Comparison of ENCODE assay signal across 18 cellular contexts in the genomic region with DNA sequence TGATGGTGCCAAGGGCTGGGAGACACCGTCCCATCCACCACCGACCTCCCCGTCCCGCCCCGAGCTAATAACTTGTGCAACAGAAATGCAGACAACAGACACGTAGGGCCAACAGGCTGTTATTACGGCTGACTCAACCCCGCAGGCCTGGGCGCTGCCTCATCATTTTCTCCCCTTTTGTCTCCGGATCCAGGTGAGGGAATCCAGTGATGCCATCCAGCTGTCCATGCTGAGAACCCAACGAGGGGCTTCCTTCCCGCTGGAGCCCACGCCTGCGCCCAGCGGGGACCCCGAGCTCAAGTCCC. TPM values are rescaled to one million over a fixed set of nuclear protein-coding genes. Genes with fewer than 3 reads are reported as not detected.
A peak's percentile ranks its signal among the peaks of the same experiment; 100 is the strongest.
DNase-seq lines count a peak whose midpoint lies in the region; ATAC-seq and TF ChIP-seq lines count a peak whose summit lies in the region.
"Had no signal": no experiment of that assay in that cellular context is flagged by ENCODE, and none has a peak within 500 bp of the region (broad histone marks: within the 10 kb centered on the region; RNA-seq: fewer than 3 reads in every experiment).

No MANE protein-coding gene starts in this region.

- no peaks in the 10 kb centered on the region for H3K79me1 ChIP-seq in trophoblast cell (ENCODE audit: low read length)

- no peaks in the 10 kb centered on the region for H3K79me2 ChIP-seq in SK-N-SH (ENCODE audit: insufficient read depth)
- no peaks in the 10 kb centered on the region for H3K79me2 ChIP-seq in PC-9 (ENCODE audit: low read depth)
- no peaks in the 10 kb centered on the region for H3K79me2 ChIP-seq in trophoblast cell (ENCODE audit: control insufficient read depth, insufficient read depth, low read length, poor library complexity)
- H3K79me2 ChIP-seq: hepatocyte had no signal

- TF ChIP-seq CTCF in SK-N-SH (IDR thresholded peaks at IDR 0.05), result no peak
- TF ChIP-seq CTCF in PC-9 (conservative IDR thresholded peaks at IDR 0.05), result no peak

- H4K20me1 ChIP-seq in SK-N-SH (ENCODE audit: insufficient read depth), result no peaks in the 10 kb centered on the region
- no peaks in the 10 kb centered on the region for H4K20me1 ChIP-seq in PC-9 (ENCODE audit: insufficient read depth)

- H2AK5ac ChIP-seq in trophoblast cell (ENCODE audit: low read length), result no peak overlapping the region

- no peak overlapping the region for H2BK120ac ChIP-seq in trophoblast cell (ENCODE audit: insufficient read depth, low read length, poor library complexity)

- no TSS peak for BruUV-seq in PC-9 (replicated peaks; lab: Mats Ljungman, UMichigan)

- no peak overlapping the region for H4K91ac ChIP-seq in trophoblast cell (ENCODE audit: low read depth, low read length)

- H3K4me3 ChIP-seq in SK-N-SH (ENCODE audit: low read depth in 2 of 2, low read length in 1 of 2), result no peak overlapping the region
- peak overlapping the region; percentile 35; the same call in 1 of the 2 replicates for H3K4me3 ChIP-seq in PC-9
- no peak overlapping the region for H3K4me3 ChIP-seq in trophoblast cell (ENCODE audit: low read depth, low read length)
- H3K4me3 ChIP-seq: adrenal gland, hepatocyte, K562, vagina had no signal

- CTCF ChIA-PET in SK-N-SH (lab: Yijun Ruan, JAX), result interaction anchor here (0.7 to 3.9 kb wide), 7 partner anchors 12 to 254 kb away, joined by 3 to 19 read pairs (median 4); a partner anchor contains a TSS
- CTCF ChIA-PET in PC-9 (lab: Charles Lee), result no interaction called here

- no peak for TF ChIP-seq RAD21 in SK-N-SH (IDR thresholded peaks at IDR 0.05; ENCODE audit: low read length)

- intact Hi-C loops in PC-9 (cut with micrococcal nuclease; ENCODE audit: unreplicated experiment), result no loop called here

- no peak overlapping the region for H2BK12ac ChIP-seq in trophoblast cell (ENCODE audit: low read length)

- no peak overlapping the region for H4K8ac ChIP-seq in trophoblast cell (ENCODE audit: low read depth, low read length)

- POLR2A ChIA-PET in SK-N-SH (lab: Yijun Ruan, JAX) (interaction anchor here (1.3 to 2.2 kb wide), 2 partner anchors 11 kb away, joined by 3 to 7 read pairs; no protein-coding TSS in a partner anchor), PC-9 (lab: Charles Lee; ENCODE audit: unreplicated experiment) (no interaction called here)

- no peak overlapping the region for H2BK5ac ChIP-seq in trophoblast cell (ENCODE audit: low read depth, low read length, poor library complexity)

- H3K27ac ChIP-seq in SK-N-SH (ENCODE audit: low read depth in 2 of 2, low read length in 1 of 2) (no peak overlapping the region), PC-9 (no peak overlapping the region), trophoblast cell (ENCODE audit: low read depth, low read length) (no peak overlapping the region)
- H3K27ac ChIP-seq: adrenal gland, hepatocyte, vagina had no signal

- ATAC-seq in SK-N-SH treated with all-trans-retinoic acid at 6 μM for 48 hours, result no peak
- ATAC-seq: activated CD8-positive, alpha-beta memory T cell treated with anti-CD3 and anti-CD28 coated beads, Interleukin-2, amount 10 ng/mL, durations not matched to agents 7 days and 5 days had no signal

- H3K36me3 ChIP-seq in SK-N-SH (replicated peaks in 1 of 2; ENCODE audit: control insufficient read depth in 1 of 2, insufficient read depth in 2 of 2, low read length in 1 of 2), result no peaks in the 10 kb centered on the region
- no peaks in the 10 kb centered on the region for H3K36me3 ChIP-seq in PC-9 (ENCODE audit: low read depth)
- peaks cover 9 to 11% of the 10 kb centered on the region in 2 experiments for H3K36me3 ChIP-seq in trophoblast cell (ENCODE audit: control insufficient read depth in 1 of 2, insufficient read depth in 2 of 2, low read length in 2 of 2)
- H3K36me3 ChIP-seq: adrenal gland had no signal

- H3K27me3 ChIP-seq in SK-N-SH (ENCODE audit: insufficient read depth) (no peaks in the 10 kb centered on the region), PC-9 (ENCODE audit: insufficient read depth, low read depth) (no peaks in the 10 kb centered on the region), trophoblast cell (ENCODE audit: insufficient read depth, low read length) (peaks cover 2% of the 10 kb centered on the region)
- H3K27me3 ChIP-seq: vagina had no signal

- no peak for TF ChIP-seq EP300 in SK-N-SH (IDR thresholded peaks at IDR 0.05; ENCODE audit: borderline replicate concordance in 1 of 2, low read depth in 1 of 2, low read length in 1 of 2)

- H3K9me2 ChIP-seq in SK-N-SH (no peaks in the 10 kb centered on the region), PC-9 (ENCODE audit: insufficient read depth) (no peaks in the 10 kb centered on the region)

- WGBS in SK-N-SH (ENCODE audit: low lambda C conversion rate), result 50% methylated on average over 11 of the region's 16 CpGs
- WGBS in trophoblast cell (ENCODE audit: extremely low coverage, insufficient coverage, insufficient read length), result no CpG with 5 or more reads among the region's 16 CpGs

- H3K4ac ChIP-seq in trophoblast cell (ENCODE audit: low read depth, low read length), result no peak overlapping the region

- H3K4me1 ChIP-seq in SK-N-SH (ENCODE audit: control insufficient read depth in 1 of 2, insufficient read depth in 2 of 2, low read depth in 1 of 2, low read length in 1 of 2), result peaks cover 4 to 11% of the 10 kb centered on the region in 2 experiments; a peak in 2 of 4 replicates
- H3K4me1 ChIP-seq in PC-9 (replicated peaks; ENCODE audit: insufficient read depth), result peaks cover 25% of the 10 kb centered on the region; the same call in 1 of the 2 replicates
- H3K4me1 ChIP-seq in trophoblast cell (ENCODE audit: control insufficient read depth in 1 of 2, insufficient read depth in 2 of 2, low read length in 2 of 2), result peaks cover 4 to 9% of the 10 kb centered on the region in 2 experiments

- H3F3A ChIP-seq in SK-N-SH (replicated peaks; ENCODE audit: insufficient read depth), result no peaks in the 10 kb centered on the region
- peaks cover 8% of the 10 kb centered on the region; the same call in 1 of the 2 replicates for H3F3A ChIP-seq in PC-9 (ENCODE audit: insufficient read depth, low read depth)

- H2AFZ ChIP-seq in SK-N-SH (ENCODE audit: low read depth) (no peak overlapping the region), PC-9 (no peak overlapping the region), trophoblast cell (ENCODE audit: insufficient read depth, low read length, poor library complexity) (no peak overlapping the region)
- H2AFZ ChIP-seq: hepatocyte had no signal

- H3K9ac ChIP-seq in SK-N-SH, result no peak overlapping the region
- no peak overlapping the region for H3K9ac ChIP-seq in trophoblast cell (ENCODE audit: low read length)

- H3K14ac ChIP-seq in trophoblast cell (ENCODE audit: low read length), result no peak overlapping the region

- H3K23ac ChIP-seq in trophoblast cell (ENCODE audit: low read length), result no peak overlapping the region

- no peak overlapping the region for H3K18ac ChIP-seq in trophoblast cell (ENCODE audit: low read length)

- peak; percentile 49 for DNase-seq in SK-N-SH
- peak; percentile 19 to 40 for DNase-seq in PC-9
- DNase-seq in trophoblast cell, result peak; percentile 81 to 91
- no peak for DNase-seq in NCI-H526 treated with DMSO at 0.1 percent for 48 hours (lab: John Stamatoyannopoulos, UW)
- DNase-seq in 8988T, result no peak
- DNase-seq: ACHN; activated CD4-positive, alpha-beta T cell treated with anti-CD3 and anti-CD28 coated beads for 1 hour; activated CD8-positive, alpha-beta memory T cell treated with anti-CD3 and anti-CD28 coated beads, Interleukin-2, amount 10 ng/mL, durations not matched to agents 7 days and 5 days; activated effector memory CD4-positive, alpha-beta T cell treated with Interleukin-2 at 50 U/mL for 16 hours; adrenal gland; effector CD8-positive, alpha-beta T cell; GOT3; NCI-H1105; NCI-H2171 treated with DMSO at 0.1 percent for 48 hours had no signal

- H4K12ac ChIP-seq in trophoblast cell (ENCODE audit: low read depth, low read length), result no peak overlapping the region

- no peaks in the 10 kb centered on the region for H3K9me3 ChIP-seq in SK-N-SH
- H3K9me3 ChIP-seq in PC-9 (ENCODE audit: insufficient read depth, low read depth), result no peaks in the 10 kb centered on the region
- peaks cover 2% of the 10 kb centered on the region for H3K9me3 ChIP-seq in trophoblast cell (ENCODE audit: insufficient read depth, low read depth, low read length)
- H3K9me3 ChIP-seq: adrenal gland, vagina had no signal

- no peak overlapping the region for H3K4me2 ChIP-seq in SK-N-SH
- peak overlapping the region; percentile 68 for H3K4me2 ChIP-seq in PC-9
- H3K4me2 ChIP-seq in trophoblast cell (ENCODE audit: low read length), result no peak overlapping the region
- H3K4me2 ChIP-seq: hepatocyte had no signal

TF ChIP-seq in SK-N-SH, 30 proteins besides CTCF, POLR2A, EP300 and RAD21 (continues in another document):
- TF ChIP-seq GATA2 (CRISPR knock-in tag; IDR thresholded peaks at IDR 0.05) (no peak), TCF12 (IDR thresholded peaks at IDR 0.05) (no peak), RFX5 (IDR thresholded peaks at IDR 0.05; ENCODE audit: low read length) (no peak)

TF ChIP-seq in SK-N-SH treated with all-trans-retinoic acid at 6 μM for 48 hours, 23 proteins besides CTCF, POLR2A, EP300 and RAD21:
- no peak for TF ChIP-seq OSR1 (CRISPR knock-in tag; IDR thresholded peaks at IDR 0.05)

RNA-seq across cellular contexts. Expression of a gene that starts 6.4 kb away (rescaled TPM):
- polyA plus RNA-seq in SK-N-SH (2012; rRNA removed), result 9.0 and 9.7 TPM in 2 replicates
- polyA plus RNA-seq in SK-N-SH (2012; cell fraction: cytosol; rRNA removed), result 6.3 and 8.1 TPM in 2 replicates
- 7.4 and 9.0 TPM in 2 replicates for polyA plus RNA-seq in SK-N-SH (2012; cell fraction: nucleus; rRNA removed)
- total RNA-seq in PC-9 (2021), result 0.57 and 1.0 TPM in 2 replicates
- polyA plus RNA-seq in trophoblast cell (2013), result 0.25 and 0.42 TPM in 2 replicates
- total RNA-seq: activated CD8-positive, alpha-beta memory T cell treated with anti-CD3 and anti-CD28 coated beads, Interleukin-2, amount 10 ng/mL, durations not matched to agents 7 days and 5 days had no signal

RNA-seq across cellular contexts. Expression of a gene that starts 12.2 kb away (rescaled TPM):
- 42.2 and 45.2 TPM in 2 replicates for polyA plus RNA-seq in SK-N-SH (2012; rRNA removed)
- polyA plus RNA-seq in SK-N-SH (2012; cell fraction: cytosol; rRNA removed), result 29.0 and 33.7 TPM in 2 replicates
- polyA plus RNA-seq in SK-N-SH (2012; cell fraction: nucleus; rRNA removed), result 28.9 and 39.2 TPM in 2 replicates
- total RNA-seq in PC-9 (2021), result 21.6 and 25.3 TPM in 2 replicates
- polyA plus RNA-seq in trophoblast cell (2013), result 22.5 and 23.8 TPM in 2 replicates

RNA-seq across cellular contexts. Expression of a gene that starts 25.1 kb away (rescaled TPM):
- polyA plus RNA-seq in SK-N-SH (2012; rRNA removed), result 1.6 and 2.2 TPM in 2 replicates
- 1.6 and 1.9 TPM in 2 replicates for polyA plus RNA-seq in SK-N-SH (2012; cell fraction: cytosol; rRNA removed)
- 2.8 and 3.1 TPM in 2 replicates for polyA plus RNA-seq in SK-N-SH (2012; cell fraction: nucleus; rRNA removed)
- total RNA-seq in PC-9 (2021), result 2.8 and 3.0 TPM in 2 replicates
- 2.2 and 2.4 TPM in 2 replicates for polyA plus RNA-seq in trophoblast cell (2013)
- total RNA-seq: activated CD8-positive, alpha-beta memory T cell treated with anti-CD3 and anti-CD28 coated beads, Interleukin-2, amount 10 ng/mL, durations not matched to agents 7 days and 5 days had no signal

RNA-seq across cellular contexts. Expression of a gene that starts 55.5 kb away (rescaled TPM):
- 60.4 and 78.4 TPM in 2 replicates for polyA plus RNA-seq in SK-N-SH (2012; rRNA removed)
- polyA plus RNA-seq in SK-N-SH (2012; cell fraction: cytosol; rRNA removed), result 31.1 and 45.4 TPM in 2 replicates
- 58.8 and 85.2 TPM in 2 replicates for polyA plus RNA-seq in SK-N-SH (2012; cell fraction: nucleus; rRNA removed)
- total RNA-seq in PC-9 (2021), result 35.1 and 40.7 TPM in 2 replicates
- 104 and 107 TPM in 2 replicates for polyA plus RNA-seq in trophoblast cell (2013)

RNA-seq across cellular contexts. Expression of a gene that starts 57.7 kb away (rescaled TPM):
- 124 and 138 TPM in 2 replicates for polyA plus RNA-seq in SK-N-SH (2012; rRNA removed)
- polyA plus RNA-seq in SK-N-SH (2012; cell fraction: cytosol; rRNA removed), result 57.3 and 90.2 TPM in 2 replicates
- polyA plus RNA-seq in SK-N-SH (2012; cell fraction: nucleus; rRNA removed), result 210 and 269 TPM in 2 replicates
- 83.2 and 85.8 TPM in 2 replicates for total RNA-seq in PC-9 (2021)
- 71.6 and 74.6 TPM in 2 replicates for polyA plus RNA-seq in trophoblast cell (2013)

Comparison
In these comparisons a context has a peak if more than half of its experiments do, and no peak if none do; other contexts are left out.
1. DNase-seq: peak in SK-N-SH (single experiment), PC-9 (2 of 2) and trophoblast cell (2 of 2); none in NCI-H526 treated with DMSO at 0.1 percent for 48 hours (single experiment) and 8988T (single experiment).